Comparison of ENCODE assay signal across 8 cellular contexts in the genomic region with DNA sequence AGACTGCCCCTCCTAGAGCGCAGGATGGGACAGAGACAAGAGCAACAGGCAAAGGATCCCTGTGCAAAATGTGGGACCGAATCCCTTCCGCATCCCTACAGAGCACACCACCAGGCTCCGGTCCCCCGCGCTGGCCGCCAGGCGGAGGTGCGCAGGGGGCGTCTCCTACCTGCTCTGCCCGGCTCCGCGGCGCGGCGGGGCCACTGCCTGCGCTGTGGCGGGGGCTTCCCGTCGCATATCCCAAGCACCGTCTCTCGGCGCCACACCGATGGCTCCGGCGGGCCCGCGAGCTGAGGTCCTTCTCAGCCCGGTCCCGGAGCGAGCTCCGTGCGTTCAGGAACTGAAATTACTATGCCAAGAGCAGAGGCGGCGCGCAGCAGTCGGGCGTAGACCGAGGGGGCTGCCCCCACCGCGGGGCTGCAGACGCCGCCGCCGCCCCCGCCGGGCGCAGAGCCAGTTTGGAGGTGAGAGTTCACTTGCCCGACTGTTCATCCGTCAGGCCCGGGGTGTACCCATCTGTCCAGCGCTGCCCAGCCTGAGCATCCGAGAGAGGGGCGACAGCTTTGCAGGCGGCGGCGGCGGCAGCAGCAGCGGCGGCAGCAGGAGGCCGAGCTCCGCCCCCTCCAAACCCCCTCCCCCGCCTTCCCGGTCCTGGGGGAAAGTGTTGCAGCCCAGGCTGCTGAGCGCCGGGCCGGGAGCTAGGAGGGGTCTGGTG. TPM values are rescaled to one million over a fixed set of nuclear protein-coding genes. Genes with fewer than 3 reads are reported as not detected.
DNase-seq lines count a peak whose midpoint lies in the region; ATAC-seq and TF ChIP-seq lines count a peak whose summit lies in the region.

Gene GPRIN3, minus strand, starts transcription at position 355 of the 715 bp plus-strand sequence. CDS start 57,690 bp downstream, outside the sequence.

- peaks cover 36% of the 10 kb centered on the region for H3K27me3 ChIP-seq in foreskin keratinocyte
- H3K27me3 ChIP-seq in neuronal stem cell (ENCODE audit: control insufficient read depth in 3 of 3, insufficient read depth in 3 of 3, low read depth in 1 of 3, low read length in 3 of 3) = peaks cover 0 to 42% (median 16%) of the 10 kb centered on the region in 3 experiments
- peaks cover 0 to 15% of the 10 kb centered on the region in 2 donors for H3K27me3 ChIP-seq in tibial artery

- no peak within 1 kb of the TSS for H3K14ac ChIP-seq in neuronal stem cell (ENCODE audit: low read length)

- H4K8ac ChIP-seq in neuronal stem cell (ENCODE audit: low read depth, low read length) = no peak within 1 kb of the TSS

- H3K23ac ChIP-seq in neuronal stem cell (ENCODE audit: low read depth, low read length, poor library complexity) = no peak within 1 kb of the TSS

- peak; percentile 62 for ATAC-seq in HG03103 (IDR thresholded peaks at IDR 0.05; ENCODE audit: low read depth, unreplicated experiment)
- ATAC-seq in foreskin keratinocyte = peak; percentile 80

- H3K36me3 ChIP-seq in neuronal stem cell (replicated peaks in 1 of 2; ENCODE audit: control insufficient read depth in 2 of 2, insufficient read depth in 2 of 2, low read length in 2 of 2) = no peaks in the 10 kb centered on the region
- H3K36me3 ChIP-seq in tibial artery = no peaks in the 10 kb centered on the region

- WGBS in neuronal stem cell (ENCODE audit: extremely low coverage in 2 of 2, insufficient read length in 2 of 2, insufficient replicate concordance in 1 of 2), 2 donors = no CpG with 5 or more reads among the region's 67 CpGs

- peak within 1 kb of the TSS; percentile 91 for H3K4me2 ChIP-seq in neuronal stem cell (ENCODE audit: insufficient read depth, low read length, poor library complexity, severe bottlenecking)

- H2BK12ac ChIP-seq in neuronal stem cell (ENCODE audit: low read length) = peak within 1 kb of the TSS; percentile 28

- H2BK5ac ChIP-seq in neuronal stem cell (ENCODE audit: low read length) = no peak within 1 kb of the TSS

- no peak within 1 kb of the TSS for H2BK120ac ChIP-seq in neuronal stem cell (ENCODE audit: low read depth, low read length)

- H3K79me1 ChIP-seq in neuronal stem cell (ENCODE audit: low read depth, low read length) = no peaks in the 10 kb centered on the region

- H3K4me1 ChIP-seq in foreskin keratinocyte = no peaks in the 10 kb centered on the region
- H3K4me1 ChIP-seq in neuronal stem cell (ENCODE audit: control insufficient read depth in 2 of 2, insufficient read depth in 1 of 2, low read depth in 1 of 2, low read length in 2 of 2) = peaks cover 2% of the 10 kb centered on the region in 2 donors
- peaks cover 0 to 11% (median 6%) of the 10 kb centered on the region in 4 donors for H3K4me1 ChIP-seq in tibial artery

- peak within 1 kb of the TSS; percentile 48 to 90 for H3K4me3 ChIP-seq in neuronal stem cell (ENCODE audit: low read length in 2 of 2)
- peak within 1 kb of the TSS; percentile 49 to 61 for H3K4me3 ChIP-seq in tibial artery

- peak within 1 kb of the TSS; percentile 65 for H3K9ac ChIP-seq in neuronal stem cell (ENCODE audit: low read depth, low read length, poor library complexity)

- peak; percentile 54 for DNase-seq in DMS153 (lab: John Stamatoyannopoulos, UW)
- no peak for DNase-seq in DMS153 treated with DMSO at 0.1 percent for 48 hours (lab: John Stamatoyannopoulos, UW; ENCODE audit: unreplicated experiment)
- peak; percentile 64 for DNase-seq in OCI-M1 (lab: John Stamatoyannopoulos, UW)
- DNase-seq in activated gamma-delta T cell (lab: John Stamatoyannopoulos, UW) = peak; percentile 37
- no peak for DNase-seq in foreskin keratinocyte
- peak; percentile 55 for DNase-seq in neuronal stem cell (ENCODE audit: low spot score)
- DNase-seq in tibial artery = peak; percentile 36 to 68

- H2AFZ ChIP-seq in neuronal stem cell (ENCODE audit: low read length) = peak within 1 kb of the TSS; percentile 99

- peak within 1 kb of the TSS; percentile 50 for H3K18ac ChIP-seq in neuronal stem cell (ENCODE audit: low read length)

- H3K27ac ChIP-seq in foreskin keratinocyte (no peak within 1 kb of the TSS), neuronal stem cell (replicated peaks; ENCODE audit: low read length) (no peak within 1 kb of the TSS), tibial artery (no peak within 1 kb of the TSS)

- intact Hi-C loops in tibial artery (cut with DNase I; ENCODE audit: low total_unique reads) = no loop called here

- TF ChIP-seq CTCF in foreskin keratinocyte (conservative IDR thresholded peaks at IDR 0.05) (no peak), tibial artery (IDR thresholded peaks at IDR 0.05) (no peak)

- no peak within 1 kb of the TSS for H2AK5ac ChIP-seq in neuronal stem cell (ENCODE audit: low read depth, low read length)

- H4K91ac ChIP-seq in neuronal stem cell (ENCODE audit: low read depth, low read length, poor library complexity) = no peak within 1 kb of the TSS

- no peaks in the 10 kb centered on the region for H3K9me3 ChIP-seq in neuronal stem cell (replicated peaks in 1 of 2; ENCODE audit: control insufficient read depth in 2 of 2, insufficient read depth in 1 of 2, low read depth in 1 of 2, low read length in 2 of 2)
- H3K9me3 ChIP-seq in tibial artery = no peaks in the 10 kb centered on the region

- H3K4ac ChIP-seq in neuronal stem cell (ENCODE audit: low read length) = no peak within 1 kb of the TSS

- peak within 1 kb of the TSS; percentile 0 for H2BK15ac ChIP-seq in neuronal stem cell (ENCODE audit: low read length)

RNA-seq across cellular contexts. Expression of gene GPRIN3, which starts in this region (rescaled TPM):
- not detected in 2 replicates for total RNA-seq in foreskin keratinocyte
- not detected in 2 replicates for polyA plus RNA-seq in foreskin keratinocyte
- polyA plus RNA-seq in neuronal stem cell (2013, experiment 1 of 2) = 0.11 TPM
- 0.08 TPM for polyA plus RNA-seq in neuronal stem cell (2013, experiment 2 of 2)

Comparison
In these comparisons a context has a peak if more than half of its experiments do, and no peak if none do; other contexts are left out.
1. DNase-seq: peak in DMS153 (single experiment), OCI-M1 (single experiment), activated gamma-delta T cell (single experiment), neuronal stem cell (single experiment) and tibial artery (2 of 2); none in DMS153 treated with DMSO at 0.1 percent for 48 hours (single experiment) and foreskin keratinocyte (0 of 2).
2. Peak in ATAC-seq in foreskin keratinocyte; RNA of the gene not detected or under 1 TPM.